ENCODE assay signal across 14 cellular contexts in the genomic region with DNA sequence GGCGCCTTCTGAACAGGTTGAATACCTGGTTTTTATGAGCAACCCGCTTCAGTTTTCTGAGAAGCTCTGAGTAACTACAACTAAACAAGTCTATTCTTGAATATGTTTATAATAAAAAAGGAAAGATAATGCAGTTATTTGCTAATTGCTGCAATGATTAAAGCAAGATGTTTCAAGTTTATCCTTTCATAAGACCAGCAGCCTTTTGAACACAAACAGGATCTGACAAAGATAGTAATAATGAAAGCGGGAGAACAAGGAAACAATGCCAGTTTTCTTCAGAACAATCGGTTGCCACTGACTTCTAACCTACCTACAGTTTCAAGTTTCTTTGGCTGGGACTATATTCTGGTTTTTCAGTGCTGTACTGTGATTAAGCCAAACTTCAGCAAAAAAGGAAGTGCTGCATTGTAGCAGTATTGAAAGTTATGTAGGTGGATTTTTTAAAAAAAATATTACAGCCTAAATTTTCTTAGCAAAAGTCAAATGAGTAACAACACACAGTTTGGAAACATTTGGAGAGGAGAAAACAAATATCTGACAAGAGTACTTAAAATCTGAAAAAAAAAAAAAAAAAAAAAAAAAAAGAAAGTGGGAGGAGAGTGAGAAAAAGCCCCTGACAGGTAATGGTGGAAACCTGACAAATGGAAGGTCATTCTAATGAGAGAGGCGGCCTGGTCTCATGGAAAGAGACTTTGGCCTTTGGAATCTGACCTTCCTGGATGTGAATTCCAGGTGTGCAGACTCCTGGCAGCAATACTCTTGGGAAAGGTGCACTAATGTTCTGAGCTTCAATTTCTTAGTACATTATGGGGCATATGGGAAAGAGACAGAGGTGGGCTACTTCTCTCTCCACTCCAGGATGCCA. TPM values are rescaled to one million over a fixed set of nuclear protein-coding genes. Genes with fewer than 3 reads are reported as not detected.
DNase-seq lines count a peak whose midpoint lies in the region; ATAC-seq, FAIRE-seq and TF ChIP-seq lines count a peak whose summit lies in the region.
"Had no signal": no experiment of that assay in that cellular context is flagged by ENCODE, and none has a peak within 500 bp of the region (broad histone marks: within the 10 kb centered on the region; RNA-seq: fewer than 3 reads in every experiment).

No MANE protein-coding gene starts in this region.

- H3K9me3 ChIP-seq in body of pancreas: no peaks in the 10 kb centered on the region
- H3K9me3 ChIP-seq: adrenal gland had no signal

- no peak overlapping the region for H3K4me3 ChIP-seq in body of pancreas
- H3K4me3 ChIP-seq: adrenal gland, lung had no signal

- H3K4me3 Mint-ChIP-seq in mesothelial cell of epicardium: no peak overlapping the region

- peaks cover 38% of the 10 kb centered on the region for H3K4me1 Mint-ChIP-seq in mesothelial cell of epicardium

- peak; percentile 84 for DNase-seq in CD1c-positive myeloid dendritic cell (ENCODE audit: extremely low spot score)
- peak in 1 of 4 donors; percentile 19 for DNase-seq in body of pancreas
- no peak for DNase-seq in mesothelial cell of epicardium (ENCODE audit: low spot score in 2 of 2, unreplicated experiment in 2 of 2)
- DNase-seq in HuH-7 (ENCODE audit: low spot score): no peak
- no peak for DNase-seq in NCI-H774 (lab: John Stamatoyannopoulos, UW)
- DNase-seq in G401 (ENCODE audit: low spot score): no peak
- no peak for DNase-seq in RCC 7860 (ENCODE audit: low spot score)
- DNase-seq: adrenal gland, NCI-H1436 treated with DMSO at 0.1 percent for 48 hours, RPMI8226 had no signal

- H3K27me3 ChIP-seq in body of pancreas: no peaks in the 10 kb centered on the region
- H3K27me3 ChIP-seq: adrenal gland had no signal

- no peak for TF ChIP-seq CTCF in body of pancreas (IDR thresholded peaks at IDR 0.05)
- TF ChIP-seq CTCF in mesothelial cell of epicardium (IDR thresholded peaks at IDR 0.05; ENCODE audit: unreplicated experiment): no peak

- no peak for TF ChIP-seq POLR2A in body of pancreas (IDR thresholded peaks at IDR 0.05)

- no peaks in the 10 kb centered on the region for H3K9me3 Mint-ChIP-seq in mesothelial cell of epicardium

- no peaks in the 10 kb centered on the region for H3K27me3 Mint-ChIP-seq in mesothelial cell of epicardium (ENCODE audit: low read depth)

- peak overlapping the region in 2 of 4 donors; percentile 45 to 60 for H3K27ac ChIP-seq in body of pancreas
- H3K27ac ChIP-seq: adrenal gland, C4-2B had no signal

- FAIRE-seq in RCC 7860 (lab: Jason Lieb, UNC): no peak

- peaks cover 27% of the 10 kb centered on the region for H3K4me1 ChIP-seq in body of pancreas
- H3K4me1 ChIP-seq: adrenal gland had no signal

- ATAC-seq in GM21447 (IDR thresholded peaks at IDR 0.05; ENCODE audit: unreplicated experiment) (peak; percentile 41), body of pancreas (peak; percentile 44)
- ATAC-seq: HCT116 had no signal

- in situ Hi-C loops in G401 (cut with HindIII; ENCODE audit: low sequenced_read_pairs): no loop called here

- no peaks in the 10 kb centered on the region for H3K36me3 Mint-ChIP-seq in mesothelial cell of epicardium

- H3K27ac Mint-ChIP-seq in mesothelial cell of epicardium: peak overlapping the region; percentile 5

- 53 to 61% methylated on average over 5 of the region's 5 CpGs for WGBS in body of pancreas, 2 donors

- intact Hi-C loops in body of pancreas (cut with DNase I): no loop called here

- no peaks in the 10 kb centered on the region for H3K36me3 ChIP-seq in body of pancreas (replicated peaks in 1 of 2; ENCODE audit: insufficient read depth in 1 of 2, low read depth in 2 of 2)
- H3K36me3 ChIP-seq: adrenal gland had no signal

RNA-seq across cellular contexts. Expression of gene KCNJ15, which starts 11.4 kb away (rescaled TPM):
- total RNA-seq in body of pancreas (10 to 100 TPM; 23.1 to 27.5 TPM), mesothelial cell of epicardium (0.70 to 1.9 TPM (median 1.1 TPM) in 3 replicates)
- not detected in 2 replicates for total RNA-seq in G401 (2014; rRNA removed; shearing (Covaris generic))
